9 cellular contexts compared by ENCODE assay signal in genomic region chr14:103854822-103855733, GRCh38. TPM values are rescaled to one million over a fixed set of nuclear protein-coding genes. Genes with fewer than 3 reads are reported as not detected.
DNase-seq lines count a peak whose midpoint lies in the region; ATAC-seq, FAIRE-seq and TF ChIP-seq lines count a peak whose summit lies in the region.
"Had no signal": no experiment of that assay in that cellular context is flagged by ENCODE, and none has a peak within 500 bp of the region (broad histone marks: within the 10 kb centered on the region; RNA-seq: fewer than 3 reads in every experiment).

No MANE protein-coding gene starts in this region.

- H3K4me1 ChIP-seq in heart left ventricle (peaks cover 5 to 30% (median 19%) of the 10 kb centered on the region in 12 donors), psoas muscle (no peaks in the 10 kb centered on the region)

- TF ChIP-seq CTCF in heart left ventricle (IDR thresholded peaks at IDR 0.05) (peak in 1 of 12 donors; percentile 9), psoas muscle (IDR thresholded peaks at IDR 0.05) (no peak)

- DNase-seq in HTR-8/SVneo (ENCODE audit: insufficient read length, low spot score) (no peak), NCI-H748 treated with DMSO at 0.1 percent for 48 hours (lab: John Stamatoyannopoulos, UW) (peak; percentile 83), heart left ventricle (peak in 4 of 5 donors; percentile 35 to 72 (median 56)), psoas muscle (peak in 1 of 2 donors; percentile 28), SKM-1 treated with dmso at 0.1 percent for 144 hours (lab: John Stamatoyannopoulos, UW; ENCODE audit: unreplicated experiment) (no peak), GM12891 (ENCODE audit: insufficient read length, low spot score) (no peak)
- DNase-seq in activated CD4-positive, alpha-beta T cell treated with anti-CD3 and anti-CD28 coated beads for 1 hour, result no peak
- no peak for DNase-seq in activated CD4-positive, CD25-positive, alpha-beta regulatory T cell (lab: John Stamatoyannopoulos, UW)

- WGBS in heart left ventricle, 4 donors, result 35 to 46% (median 44%) methylated on average over 17 to 18 of the region's 18 CpGs
- 36 to 39% (median 38%) methylated on average over 17 to 18 of the region's 18 CpGs for WGBS in psoas muscle, 3 donors

- TF ChIP-seq POLR2A in heart left ventricle (IDR thresholded peaks at IDR 0.05) (no peak), GM12891 (IDR thresholded peaks at IDR 0.05; ENCODE audit: low read depth, low read length) (no peak)

- no peaks in the 10 kb centered on the region for H3K9me3 ChIP-seq in heart left ventricle
- no peaks in the 10 kb centered on the region for H3K9me3 ChIP-seq in psoas muscle

- H3K27ac ChIP-seq in heart left ventricle (peak overlapping the region in 11 of 12 donors; percentile 24 to 79 (median 48)), psoas muscle (no peak overlapping the region)

- no peaks in the 10 kb centered on the region for H3K36me3 ChIP-seq in heart left ventricle
- no peaks in the 10 kb centered on the region for H3K36me3 ChIP-seq in psoas muscle (ENCODE audit: insufficient read depth in 1 of 2, low read depth in 1 of 2)

- FAIRE-seq in HTR-8/SVneo (lab: Jason Lieb, UNC) (peak; percentile 72), GM12891 (lab: Jason Lieb, UNC) (no peak)
- FAIRE-seq: TTC549 had no signal

- H3K27me3 ChIP-seq in heart left ventricle (no peaks in the 10 kb centered on the region), psoas muscle (ENCODE audit: insufficient read depth in 3 of 3, low read length in 2 of 3) (no peaks in the 10 kb centered on the region)

- no peak overlapping the region for H3K4me3 ChIP-seq in heart left ventricle
- no peak overlapping the region for H3K4me3 ChIP-seq in psoas muscle

- intact Hi-C loops in heart left ventricle (cut with DNase I), result no loop called here
- intact Hi-C loops in psoas muscle (cut with DNase I), result loop anchor here in 1 of 2 donors (5.0 kb wide), 1 partner anchor 52 kb away; no protein-coding TSS in a partner anchor

- ATAC-seq in heart left ventricle (peak; percentile 38 to 83 (median 56)), psoas muscle (peak in 3 of 4 donors; percentile 42 to 58 (median 44))

TF ChIP-seq in GM12891, 5 proteins besides CTCF, POLR2A, EP300 and RAD21:
- TF ChIP-seq POU2F2 (IDR thresholded peaks at IDR 0.05; ENCODE audit: low read depth, low read length) (no peak), POLR2AphosphoS5 (IDR thresholded peaks at IDR 0.05; ENCODE audit: low read depth, low read length) (no peak), PAX5 (IDR thresholded peaks at IDR 0.05; ENCODE audit: insufficient read depth, low read length, severe bottlenecking) (no peak), TAF1 (IDR thresholded peaks at IDR 0.05; ENCODE audit: low read depth, low read length) (no peak), SPI1 (IDR thresholded peaks at IDR 0.05; ENCODE audit: low read depth, low read length) (no peak)

RNA-seq across cellular contexts. Expression of gene PPP1R13B, which starts 7.7 kb away (rescaled TPM):
- 10 to 100 TPM; 59.0 to 96.2 (median 78.1) TPM for total RNA-seq in heart left ventricle
- 10 to 100 TPM; 27.5 to 47.6 TPM for polyA plus RNA-seq in heart left ventricle
- total RNA-seq in psoas muscle, result 10 to 100 TPM; 12.8 to 17.9 (median 15.4) TPM
- polyA plus RNA-seq in psoas muscle, result 10 to 100 TPM in 1 of 3 donors, 1 to 10 TPM in 2; 4.7 to 13.3 (median 5.2) TPM
- polyA plus RNA-seq in GM12891 (2012; ENCODE audit: low read depth, missing spikeins), result 3.6 TPM

Comparison
In these comparisons a context has a peak if more than half of its experiments do, and no peak if none do; other contexts are left out.
1. DNase-seq: peak in NCI-H748 treated with DMSO at 0.1 percent for 48 hours (single experiment) and heart left ventricle (4 of 5); none in HTR-8/SVneo (single experiment), activated CD4-positive, alpha-beta T cell treated with anti-CD3 and anti-CD28 coated beads for 1 hour (single experiment), activated CD4-positive, CD25-positive, alpha-beta regulatory T cell (0 of 4), SKM-1 treated with dmso at 0.1 percent for 144 hours (single experiment) and GM12891 (single experiment).